ENCODE assay signal across 17 cellular contexts in genomic region chr16:57675752-57676623, GRCh38. TPM values are rescaled to one million over a fixed set of nuclear protein-coding genes. Genes with fewer than 3 reads are reported as not detected.
A peak's percentile ranks its signal among the peaks of the same experiment; 100 is the strongest.
DNase-seq lines count a peak whose midpoint lies in the region; ATAC-seq, FAIRE-seq and TF ChIP-seq lines count a peak whose summit lies in the region.
"Had no signal": no experiment of that assay in that cellular context is flagged by ENCODE, and none has a peak within 500 bp of the region (broad histone marks: within the 10 kb centered on the region; RNA-seq: fewer than 3 reads in every experiment).

No MANE protein-coding gene starts in this region.

- no peak overlapping the region for H3K4me3 Mint-ChIP-seq in activated CD4-positive, alpha-beta memory T cell treated with anti-CD3 and anti-CD28 coated beads for 36 hours
- H3K4me3 Mint-ChIP-seq: activated naive CD8-positive, alpha-beta T cell had no signal

- H3K36me3 ChIP-seq in HUES64 (ENCODE audit: insufficient read depth, low read length) (no peaks in the 10 kb centered on the region), WERI-Rb-1 (no peaks in the 10 kb centered on the region), Peyer's patch (no peaks in the 10 kb centered on the region)
- H3K36me3 ChIP-seq: uterus had no signal

- H3K4me2 ChIP-seq in A549, result peak overlapping the region; percentile 57

- 51% methylated on average over 13 of the region's 13 CpGs for WGBS in A549 (ENCODE audit: missing lambda C conversion rate)
- 41% methylated on average over 13 of the region's 13 CpGs for WGBS in HUES64

- peaks cover 1% of the 10 kb centered on the region for H3K27me3 Mint-ChIP-seq in activated CD4-positive, alpha-beta memory T cell treated with anti-CD3 and anti-CD28 coated beads for 36 hours
- H3K27me3 Mint-ChIP-seq: activated naive CD8-positive, alpha-beta T cell had no signal

- DNase-seq in A549 (ENCODE audit: low read depth in 1 of 2, low spot score in 1 of 2) (peak in 1 of 2 experiments; percentile 66), WERI-Rb-1 (peak; percentile 51), iPS-NIHi11 (ENCODE audit: low spot score) (peak; percentile 58), NCI-H748 (lab: John Stamatoyannopoulos, UW; ENCODE audit: unreplicated experiment) (no peak), Peyer's patch (no peak), anterior cingulate cortex (lab: John Stamatoyannopoulos, UW) (no peak)
- DNase-seq in activated CD4-positive, alpha-beta memory T cell treated with anti-CD3 and anti-CD28 coated beads for 36 hours, result no peak
- DNase-seq: DND-41, uterus had no signal

- no peak overlapping the region for H3K9ac ChIP-seq in HUES64 (ENCODE audit: low read depth, low read length)

- H3K9me3 ChIP-seq in A549 (no peaks in the 10 kb centered on the region), HUES64 (ENCODE audit: insufficient read depth, low read depth, low read length) (no peaks in the 10 kb centered on the region), WERI-Rb-1 (ENCODE audit: severe bottlenecking) (no peaks in the 10 kb centered on the region), Peyer's patch (no peaks in the 10 kb centered on the region)
- H3K9me3 ChIP-seq: uterus had no signal

- H3K4me3 ChIP-seq in A549, result no peak overlapping the region
- H3K4me3 ChIP-seq in HUES64 (ENCODE audit: low read length), result peak overlapping the region; percentile 4; the same call in 1 of the 2 replicates
- no peak overlapping the region for H3K4me3 ChIP-seq in WERI-Rb-1 (ENCODE audit: low read depth, low read length)
- no peak overlapping the region for H3K4me3 ChIP-seq in Peyer's patch
- H3K4me3 ChIP-seq: uterus had no signal

- H3K27me3 ChIP-seq in HUES64 (ENCODE audit: insufficient read depth, low read length) (no peaks in the 10 kb centered on the region), WERI-Rb-1 (ENCODE audit: insufficient read depth, low read depth, severe bottlenecking) (no peaks in the 10 kb centered on the region), Peyer's patch (no peaks in the 10 kb centered on the region)
- H3K27me3 ChIP-seq: uterus had no signal

- ATAC-seq in A549, result peak; percentile 51 to 66; a peak in 5 of 6 replicates

- H3K27ac ChIP-seq in A549, result peak overlapping the region; percentile 55 to 76
- peak overlapping the region; percentile 36 for H3K27ac ChIP-seq in HUES64 (ENCODE audit: low read depth, low read length)
- H3K27ac ChIP-seq in WERI-Rb-1, result peak overlapping the region; percentile 73
- H3K27ac ChIP-seq in Peyer's patch, result no peak overlapping the region
- H3K27ac ChIP-seq: uterus had no signal

- no peaks in the 10 kb centered on the region for H3K4me1 Mint-ChIP-seq in activated CD4-positive, alpha-beta memory T cell treated with anti-CD3 and anti-CD28 coated beads for 36 hours (ENCODE audit: low read depth)

- intact Hi-C loops in activated CD4-positive, alpha-beta memory T cell treated with anti-CD3 and anti-CD28 coated beads for 36 hours (cut with micrococcal nuclease), result no loop called here

- no peak for FAIRE-seq in A549 (lab: Jason Lieb, UNC)
- FAIRE-seq: GM12892, HTR-8/SVneo had no signal

- no peak for TF ChIP-seq CTCF in A549 (IDR thresholded peaks at IDR 0.05)
- TF ChIP-seq CTCF in WERI-Rb-1 (IDR thresholded peaks at IDR 0.05; ENCODE audit: low read depth, low read length), result no peak
- TF ChIP-seq CTCF in Peyer's patch (IDR thresholded peaks at IDR 0.05), result no peak

- no peak overlapping the region for H3K27ac Mint-ChIP-seq in activated CD4-positive, alpha-beta memory T cell treated with anti-CD3 and anti-CD28 coated beads for 36 hours
- H3K27ac Mint-ChIP-seq: activated naive CD8-positive, alpha-beta T cell had no signal

- no peak for TF ChIP-seq POLR2A in A549 (IDR thresholded peaks at IDR 0.05; ENCODE audit: low read length)
- no peak for TF ChIP-seq POLR2A in Peyer's patch (IDR thresholded peaks at IDR 0.05)

- H3K36me3 Mint-ChIP-seq in activated CD4-positive, alpha-beta memory T cell treated with anti-CD3 and anti-CD28 coated beads for 36 hours, result no peaks in the 10 kb centered on the region
- H3K36me3 Mint-ChIP-seq: activated naive CD8-positive, alpha-beta T cell had no signal

- CTCF ChIA-PET in A549 (lab: Yijun Ruan, JAX), result interaction anchor here (0.7 to 3.1 kb wide), 7 partner anchors 10 to 345 kb away, joined by 3 to 17 read pairs (median 3); no protein-coding TSS in a partner anchor
- CTCF ChIA-PET in activated CD4-positive, alpha-beta memory T cell treated with anti-CD3 and anti-CD28 coated beads for 36 hours (lab: Charles Lee), result interaction anchor here (1.7 kb wide), 1 partner anchor 28 kb away, joined by 5 read pairs; no protein-coding TSS in a partner anchor

- POLR2A ChIA-PET in A549 (lab: Yijun Ruan, JAX), result no interaction called here
- POLR2A ChIA-PET in activated CD4-positive, alpha-beta memory T cell treated with anti-CD3 and anti-CD28 coated beads for 36 hours (lab: Charles Lee), result no interaction called here

- TF ChIP-seq RAD21 in A549 (conservative IDR thresholded peaks at IDR 0.05 in 1 of 2, IDR thresholded peaks at IDR 0.05 in 1 of 2), result no peak

- H3K4me1 ChIP-seq in A549, result peaks cover 35% of the 10 kb centered on the region
- H3K4me1 ChIP-seq in HUES64 (ENCODE audit: insufficient read depth, low read length), result peaks cover 21% of the 10 kb centered on the region
- no peaks in the 10 kb centered on the region for H3K4me1 ChIP-seq in Peyer's patch
- H3K4me1 ChIP-seq: uterus had no signal

- TF ChIP-seq EP300 in A549 (IDR thresholded peaks at IDR 0.05), result no peak; a peak in 1 of 5 replicates

- no peaks in the 10 kb centered on the region for H3K9me3 Mint-ChIP-seq in activated CD4-positive, alpha-beta memory T cell treated with anti-CD3 and anti-CD28 coated beads for 36 hours

TF ChIP-seq in A549, 52 proteins besides CTCF, POLR2A, EP300 and RAD21 (continues in another document):
- TF ChIP-seq HMGXB4 (CRISPR knock-in tag; IDR thresholded peaks at IDR 0.05; ENCODE audit: borderline replicate concordance), result no peak
- TF ChIP-seq PHF8 (IDR thresholded peaks at IDR 0.05; ENCODE audit: borderline replicate concordance, low read depth), result no peak
- no peak for TF ChIP-seq EHMT2 (IDR thresholded peaks at IDR 0.05; ENCODE audit: low read depth)
- TF ChIP-seq CHD2 (IDR thresholded peaks at IDR 0.05; ENCODE audit: low read length, partially characterized antibody), result no peak
- no peak for TF ChIP-seq JUNB (IDR thresholded peaks at IDR 0.05)
- no peak for TF ChIP-seq FOSL2 (IDR thresholded peaks at IDR 0.05)
- 0 out of 2 replicates have a peak, but pooled peaks have one; percentile 12 for TF ChIP-seq FOSL2 (CRISPR knock-in tag; IDR thresholded peaks at IDR 0.05)

RNA-seq across cellular contexts. Expression of gene ADGRG3, which starts 7.9 kb away (rescaled TPM):
- polyA plus RNA-seq in A549 (2011; rRNA removed) (0.45 and 0.77 TPM in 2 replicates), A549 (2017; fragmentation: RNase III; extraction: RNeasy Plus Mini Kit Qiagen cat#74134 plus additional on column Dnase treatment) (0.17 to 0.34 TPM (median 0.25 TPM) in 3 replicates)
- 0.17 and 0.22 TPM in 2 replicates for polyA plus RNA-seq in A549 (2012; cell fraction: cytosol; rRNA removed)
- polyA plus RNA-seq in A549 (2012; cell fraction: nucleus; rRNA removed), result 0.70 and 0.87 TPM in 2 replicates
- 0.41 and 1.2 TPM in 2 replicates for polyA minus RNA-seq in A549 (2011; rRNA and poly(A)+ RNA removed)
- polyA plus RNA-seq in HUES64 (2013, experiment 1 of 2), result 0.15 TPM
- polyA plus RNA-seq in HUES64 (2013, experiment 2 of 2), result 0.44 TPM
- total RNA-seq in activated CD4-positive, alpha-beta memory T cell treated with anti-CD3 and anti-CD28 coated beads for 36 hours, result not detected
- 1 to 10 TPM in 3 of 4 donors, under 1 TPM in 1; 0.47 to 4.1 (median 1.9) TPM for total RNA-seq in Peyer's patch
- total RNA-seq: activated CD8-positive, alpha-beta memory T cell treated with anti-CD3 and anti-CD28 coated beads for 36 hours; H4; OCI-LY7; T-helper 2 cell treated with Interferon-gamma antibody and Interleukin-4, amounts not matched to agents 100 ng/mL and 5 ng/mL, for 36 hours had no signal

RNA-seq across cellular contexts. Expression of gene DRC7, which starts 18.6 kb away (rescaled TPM):
- polyA plus RNA-seq in A549 (2011; rRNA removed) (0.17 and 0.28 TPM in 2 replicates), A549 (2017; fragmentation: RNase III; extraction: RNeasy Plus Mini Kit Qiagen cat#74134 plus additional on column Dnase treatment) (0.10 to 0.28 TPM (median 0.10 TPM) in 3 replicates)
- polyA plus RNA-seq in A549 (2012; cell fraction: cytosol; rRNA removed), result 0.05 and 0.19 TPM in 2 replicates
- polyA plus RNA-seq in A549 (2012; cell fraction: nucleus; rRNA removed), result 0.11 and 0.20 TPM in 2 replicates
- polyA minus RNA-seq in A549 (2011; rRNA and poly(A)+ RNA removed), result 0.91 TPM in 1 of 2 replicates, not detected in the other
- polyA plus RNA-seq in HUES64 (2013, experiment 1 of 2), result 0.10 TPM
- polyA plus RNA-seq in HUES64 (2013, experiment 2 of 2), result not detected
- not detected for total RNA-seq in activated CD4-positive, alpha-beta memory T cell treated with anti-CD3 and anti-CD28 coated beads for 36 hours
- not detected for total RNA-seq in Peyer's patch
- total RNA-seq: activated CD8-positive, alpha-beta memory T cell treated with anti-CD3 and anti-CD28 coated beads for 36 hours; T-helper 2 cell treated with Interferon-gamma antibody and Interleukin-4, amounts not matched to agents 100 ng/mL and 5 ng/mL, for 36 hours had no signal

RNA-seq across cellular contexts. Expression of gene ADGRG1, which starts 47.6 kb away (rescaled TPM):
- 28.3 and 37.7 TPM in 2 replicates for polyA plus RNA-seq in A549 (2011; rRNA removed)
- 46.7 and 66.1 TPM in 2 replicates for polyA plus RNA-seq in A549 (2012; cell fraction: cytosol; rRNA removed)
- polyA plus RNA-seq in A549 (2012; cell fraction: nucleus; rRNA removed), result 102 and 106 TPM in 2 replicates
- polyA plus RNA-seq in A549 (2017; fragmentation: RNase III; extraction: RNeasy Plus Mini Kit Qiagen cat#74134 plus additional on column Dnase treatment), result 91.8 to 142 TPM (median 130 TPM) in 3 replicates
- polyA minus RNA-seq in A549 (2011; rRNA and poly(A)+ RNA removed), result 31.9 and 33.7 TPM in 2 replicates
- 4.7 TPM for polyA plus RNA-seq in HUES64 (2013, experiment 1 of 2)
- polyA plus RNA-seq in HUES64 (2013, experiment 2 of 2), result 11.0 TPM
- 1 to 10 TPM; 4.7 to 6.0 TPM for total RNA-seq in activated CD4-positive, alpha-beta memory T cell treated with anti-CD3 and anti-CD28 coated beads for 36 hours
- 10 to 100 TPM; 12.8 to 50.3 (median 34.7) TPM for total RNA-seq in Peyer's patch
- total RNA-seq: OCI-LY7 had no signal

RNA-seq across cellular contexts. Expression of gene KATNB1, which starts 59.6 kb away (rescaled TPM):
- polyA plus RNA-seq in A549 (2011; rRNA removed) (18.6 and 21.1 TPM in 2 replicates), A549 (2017; fragmentation: RNase III; extraction: RNeasy Plus Mini Kit Qiagen cat#74134 plus additional on column Dnase treatment) (18.1 to 21.0 TPM (median 19.1 TPM) in 3 replicates)
- 43.2 and 53.0 TPM in 2 replicates for polyA plus RNA-seq in A549 (2012; cell fraction: cytosol; rRNA removed)
- polyA plus RNA-seq in A549 (2012; cell fraction: nucleus; rRNA removed), result 124 and 158 TPM in 2 replicates
- polyA minus RNA-seq in A549 (2011; rRNA and poly(A)+ RNA removed), result 14.3 and 22.3 TPM in 2 replicates
- 28.1 TPM for polyA plus RNA-seq in HUES64 (2013, experiment 1 of 2)
- polyA plus RNA-seq in HUES64 (2013, experiment 2 of 2), result 29.4 TPM
- total RNA-seq in activated CD4-positive, alpha-beta memory T cell treated with anti-CD3 and anti-CD28 coated beads for 36 hours, result 10 to 100 TPM; 30.6 to 31.6 TPM
- total RNA-seq in Peyer's patch, result 10 to 100 TPM; 17.7 to 27.1 (median 21.7) TPM

Comparison
In these comparisons a context has a peak if more than half of its experiments do, and no peak if none do; other contexts are left out.
1. DNase-seq: peak in WERI-Rb-1 (single experiment) and iPS-NIHi11 (single experiment); none in activated CD4-positive, alpha-beta memory T cell treated with anti-CD3 and anti-CD28 coated beads for 36 hours (single experiment), NCI-H748 (single experiment), Peyer's patch (0 of 3) and anterior cingulate cortex (0 of 58).
2. H3K27ac ChIP-seq: peak in A549 (2 of 2), HUES64 (single experiment) and WERI-Rb-1 (single experiment); none in Peyer's patch (0 of 4).